ENCODE assay signal across 14 cellular contexts in genomic region chr10:91689731-91690168, GRCh38. TPM values are rescaled to one million over a fixed set of nuclear protein-coding genes. Genes with fewer than 3 reads are reported as not detected.
DNase-seq lines count a peak whose midpoint lies in the region; ATAC-seq and TF ChIP-seq lines count a peak whose summit lies in the region.
"Had no signal": no experiment of that assay in that cellular context is flagged by ENCODE, and none has a peak within 500 bp of the region (broad histone marks: within the 10 kb centered on the region; RNA-seq: fewer than 3 reads in every experiment).

No MANE protein-coding gene starts in this region.

- peak; percentile 47 for ATAC-seq in activated CD4-positive, alpha-beta T cell treated with anti-CD3 and anti-CD28 coated beads for 36 hours
- ATAC-seq in GM19452 (IDR thresholded peaks at IDR 0.05; ENCODE audit: unreplicated experiment) (no peak), HG03442 (IDR thresholded peaks at IDR 0.05; ENCODE audit: unreplicated experiment) (no peak)

- CTCF ChIA-PET in activated CD4-positive, alpha-beta T cell treated with anti-CD3 and anti-CD28 coated beads for 36 hours (lab: Charles Lee), result no interaction called here

- H3K4me1 Mint-ChIP-seq in activated CD4-positive, alpha-beta T cell treated with anti-CD3 and anti-CD28 coated beads for 36 hours, result peaks cover 4% of the 10 kb centered on the region
- H3K4me1 Mint-ChIP-seq: activated naive CD4-positive, alpha-beta T cell treated with anti-CD3 and anti-CD28 coated beads, Interleukin-2, amount 50 U/mL, for 24 hours had no signal

- intact Hi-C loops in activated CD4-positive, alpha-beta T cell treated with anti-CD3 and anti-CD28 coated beads for 36 hours (cut with DNase I, micrococcal nuclease), result loop anchor here (5.0 kb wide), 2 partner anchors 137 to 392 kb away; no protein-coding TSS in a partner anchor
- intact Hi-C loops in tibial artery (cut with DNase I; ENCODE audit: low total_unique reads), result loop anchor here (5.0 to 10.0 kb wide), 2 partner anchors 52 to 195 kb away; no protein-coding TSS in a partner anchor

- no peaks in the 10 kb centered on the region for H3K27me3 ChIP-seq in tibial artery

- H3K9me3 Mint-ChIP-seq in activated CD4-positive, alpha-beta T cell treated with anti-CD3 and anti-CD28 coated beads for 36 hours (ENCODE audit: low read depth), result no peaks in the 10 kb centered on the region
- H3K9me3 Mint-ChIP-seq: activated naive CD4-positive, alpha-beta T cell treated with anti-CD3 and anti-CD28 coated beads, Interleukin-2, amount 50 U/mL, for 24 hours; nephron had no signal

- no peaks in the 10 kb centered on the region for H3K36me3 ChIP-seq in tibial artery

- peaks cover 4% of the 10 kb centered on the region for H3K27me3 Mint-ChIP-seq in activated CD4-positive, alpha-beta T cell treated with anti-CD3 and anti-CD28 coated beads for 36 hours

- POLR2A ChIA-PET in activated CD4-positive, alpha-beta T cell treated with anti-CD3 and anti-CD28 coated beads for 36 hours (lab: Charles Lee), result no interaction called here

- H3K27ac ChIP-seq in tibial artery, result peak overlapping the region; percentile 73 to 78
- H3K27ac ChIP-seq: HL-60 had no signal

- peak overlapping the region; percentile 3 for H3K27ac Mint-ChIP-seq in activated CD4-positive, alpha-beta T cell treated with anti-CD3 and anti-CD28 coated beads for 36 hours
- H3K27ac Mint-ChIP-seq: activated naive CD4-positive, alpha-beta T cell treated with anti-CD3 and anti-CD28 coated beads, Interleukin-2, amount 50 U/mL, for 24 hours had no signal

- no peak for TF ChIP-seq CTCF in tibial artery (IDR thresholded peaks at IDR 0.05)
- no peak for TF ChIP-seq CTCF in GM13976 (IDR thresholded peaks at IDR 0.05; ENCODE audit: borderline replicate concordance, control extremely low read depth, extremely low read depth, insufficient read depth, missing control alignments)

- H3K36me3 Mint-ChIP-seq in activated CD4-positive, alpha-beta T cell treated with anti-CD3 and anti-CD28 coated beads for 36 hours (ENCODE audit: low read depth), result no peaks in the 10 kb centered on the region
- H3K36me3 Mint-ChIP-seq: activated naive CD4-positive, alpha-beta T cell treated with anti-CD3 and anti-CD28 coated beads, Interleukin-2, amount 50 U/mL, for 24 hours had no signal

- no peaks in the 10 kb centered on the region for H3K9me3 ChIP-seq in tibial artery

- DNase-seq in activated CD4-positive, alpha-beta T cell treated with anti-CD3 and anti-CD28 coated beads for 36 hours, result no peak
- no peak for DNase-seq in activated CD4-positive, alpha-beta T cell treated with anti-CD3 and anti-CD28 coated beads for 1 hour
- DNase-seq in astrocyte of the hippocampus (ENCODE audit: low read depth, low spot score), result peak; percentile 43
- DNase-seq in hepatic stellate cell (ENCODE audit: low spot score), result peak; percentile 22
- DNase-seq in tibial artery, result peak; percentile 67 to 83
- DNase-seq in GM13976 (ENCODE audit: low spot score), result no peak
- DNase-seq: 8988T, foreskin melanocyte, T-helper 9 cell had no signal

- no peak overlapping the region for H3K4me3 Mint-ChIP-seq in activated CD4-positive, alpha-beta T cell treated with anti-CD3 and anti-CD28 coated beads for 36 hours
- H3K4me3 Mint-ChIP-seq: activated naive CD4-positive, alpha-beta T cell treated with anti-CD3 and anti-CD28 coated beads, Interleukin-2, amount 50 U/mL, for 24 hours; nephron had no signal

- in situ Hi-C loops in GM13976 (cut with MboI; ENCODE audit: low sequenced_read_pairs, unreplicated experiment), result no loop called here

- no peak overlapping the region for H3K4me3 ChIP-seq in tibial artery

- peaks cover 3 to 26% (median 19%) of the 10 kb centered on the region in 4 donors for H3K4me1 ChIP-seq in tibial artery

RNA-seq across cellular contexts. Expression of gene PPP1R3C, which starts 56.9 kb away (rescaled TPM):
- total RNA-seq in activated CD4-positive, alpha-beta T cell treated with anti-CD3 and anti-CD28 coated beads for 36 hours, result under 1 TPM; 0.63 to 0.71 TPM

Comparison
In these comparisons a context has a peak if more than half of its experiments do, and no peak if none do; other contexts are left out.
1. DNase-seq: peak in astrocyte of the hippocampus (single experiment), hepatic stellate cell (single experiment) and tibial artery (2 of 2); none in activated CD4-positive, alpha-beta T cell treated with anti-CD3 and anti-CD28 coated beads for 36 hours (single experiment), activated CD4-positive, alpha-beta T cell treated with anti-CD3 and anti-CD28 coated beads for 1 hour (single experiment) and GM13976 (single experiment).